Comparison of ENCODE assay signal across 17 cellular contexts in the genomic region with DNA sequence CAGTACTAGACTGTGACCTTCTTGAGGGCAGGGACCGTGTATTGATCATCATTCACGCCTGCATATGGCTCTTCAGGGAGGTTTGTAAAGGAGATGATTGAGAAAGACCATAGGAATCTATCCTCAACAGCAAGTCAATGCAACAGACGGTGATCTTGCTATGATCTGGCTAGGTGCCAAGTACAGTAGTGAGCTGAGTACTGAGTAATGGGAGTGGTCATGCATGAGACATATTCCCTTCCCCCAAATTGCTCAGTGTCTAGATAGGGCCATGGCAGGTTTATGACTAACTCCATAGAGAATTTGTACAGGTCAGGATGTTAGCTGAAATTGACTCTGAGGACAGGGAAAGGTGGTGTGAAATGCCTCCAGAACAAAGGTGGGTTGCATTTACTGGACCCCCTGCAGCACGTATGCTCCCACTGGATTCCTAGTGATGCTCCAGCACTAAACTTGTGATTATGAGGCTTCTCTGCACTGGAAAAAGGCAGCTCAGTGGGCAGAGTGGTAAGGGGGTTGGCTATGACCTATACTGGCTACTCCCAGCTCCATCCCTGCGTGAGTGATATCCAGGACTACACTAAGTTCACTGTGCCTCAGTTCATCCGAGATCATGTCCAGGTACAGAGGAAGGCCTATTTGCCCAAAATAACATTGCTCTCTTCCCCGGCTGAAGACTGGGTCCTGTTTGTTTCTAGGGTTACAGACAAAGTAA. TPM values are rescaled to one million over a fixed set of nuclear protein-coding genes. Genes with fewer than 3 reads are reported as not detected.
DNase-seq lines count a peak whose midpoint lies in the region; ATAC-seq, FAIRE-seq and TF ChIP-seq lines count a peak whose summit lies in the region.
"Had no signal": no experiment of that assay in that cellular context is flagged by ENCODE, and none has a peak within 500 bp of the region (broad histone marks: within the 10 kb centered on the region; RNA-seq: fewer than 3 reads in every experiment).

No MANE protein-coding gene starts in this region.

- no peak overlapping the region for H3K27ac Mint-ChIP-seq in stimulated activated memory B cell treated with anti-CD40 and anti-IgM and Interleukin-4, amounts not matched to agents 10 μg/mL and 1 μg/mL and 100 μg/mL, for 72 hours
- H3K27ac Mint-ChIP-seq: activated naive CD8-positive, alpha-beta T cell treated with anti-CD3 and anti-CD28 coated beads, Interleukin-2, amount 10 ng/mL, durations not matched to agents 7 days and 5 days had no signal

- no peaks in the 10 kb centered on the region for H3K4me1 Mint-ChIP-seq in stimulated activated memory B cell treated with anti-CD40 and anti-IgM and Interleukin-4, amounts not matched to agents 10 μg/mL and 1 μg/mL and 100 μg/mL, for 72 hours
- H3K4me1 Mint-ChIP-seq: activated naive CD8-positive, alpha-beta T cell treated with anti-CD3 and anti-CD28 coated beads, Interleukin-2, amount 10 ng/mL, durations not matched to agents 7 days and 5 days had no signal

- DNase-seq in G401 (ENCODE audit: low spot score), result peak; percentile 55
- peak; percentile 48 for DNase-seq in NCI-H1105 treated with DMSO at 0.1 percent for 48 hours (lab: John Stamatoyannopoulos, UW)
- peak; percentile 27 for DNase-seq in astrocyte of the cerebellum (ENCODE audit: low read depth)
- peak; percentile 93 for DNase-seq in kidney epithelial cell (ENCODE audit: low read depth)
- DNase-seq in GM19239 (ENCODE audit: insufficient read length, low spot score), result no peak
- DNase-seq in T-helper 2 cell, result no peak
- DNase-seq: activated CD4-positive, alpha-beta T cell treated with anti-CD3 and anti-CD28 coated beads, Interleukin-2, amount 50 U/mL, for 4 hours; activated naive CD8-positive, alpha-beta T cell treated with anti-CD3 and anti-CD28 coated beads, Interleukin-2, amount 10 ng/mL, durations not matched to agents 7 days and 5 days; DMS79; stimulated activated CD4-positive, alpha-beta T cell treated with anti-CD3 and anti-CD28 coated beads, Interleukin-2, amount 100 ng/mL, for 48 hours had no signal

- ATAC-seq in HG03521 (IDR thresholded peaks at IDR 0.05; ENCODE audit: unreplicated experiment), result no peak
- no peak for ATAC-seq in stimulated activated memory B cell treated with anti-CD40 and anti-IgM and Interleukin-4, amounts not matched to agents 10 μg/mL and 1 μg/mL and 100 μg/mL, for 72 hours
- ATAC-seq: left lobe of liver had no signal

- H3K27me3 Mint-ChIP-seq in stimulated activated memory B cell treated with anti-CD40 and anti-IgM and Interleukin-4, amounts not matched to agents 10 μg/mL and 1 μg/mL and 100 μg/mL, for 72 hours, result no peaks in the 10 kb centered on the region

- no peak for FAIRE-seq in GM19239 (lab: Jason Lieb, UNC)
- FAIRE-seq: endometrium, H1 had no signal

- TF ChIP-seq CTCF in astrocyte of the cerebellum (IDR thresholded peaks at IDR 0.05; ENCODE audit: low read depth, low read length, missing control alignments), result no peak
- no peak for TF ChIP-seq CTCF in kidney epithelial cell (IDR thresholded peaks at IDR 0.05; ENCODE audit: insufficient read depth, low read length, poor library complexity, severe bottlenecking)

- no peaks in the 10 kb centered on the region for H3K9me3 Mint-ChIP-seq in stimulated activated memory B cell treated with anti-CD40 and anti-IgM and Interleukin-4, amounts not matched to agents 10 μg/mL and 1 μg/mL and 100 μg/mL, for 72 hours
- H3K9me3 Mint-ChIP-seq: activated naive CD8-positive, alpha-beta T cell treated with anti-CD3 and anti-CD28 coated beads, Interleukin-2, amount 10 ng/mL, durations not matched to agents 7 days and 5 days had no signal

- H3K4me3 ChIP-seq in astrocyte of the cerebellum (ENCODE audit: low read depth, low read length) (no peak overlapping the region), kidney epithelial cell (ENCODE audit: low read depth, low read length) (no peak overlapping the region)
- H3K4me3 ChIP-seq: SJCRH30 had no signal

- H3K36me3 Mint-ChIP-seq in stimulated activated memory B cell treated with anti-CD40 and anti-IgM and Interleukin-4, amounts not matched to agents 10 μg/mL and 1 μg/mL and 100 μg/mL, for 72 hours, result no peaks in the 10 kb centered on the region
- H3K36me3 Mint-ChIP-seq: activated naive CD8-positive, alpha-beta T cell treated with anti-CD3 and anti-CD28 coated beads, Interleukin-2, amount 10 ng/mL, durations not matched to agents 7 days and 5 days had no signal

- no peaks in the 10 kb centered on the region for H3K36me3 ChIP-seq in kidney epithelial cell (ENCODE audit: control insufficient read depth, insufficient read depth, low read length)
- H3K36me3 ChIP-seq: neutrophil, SJCRH30 had no signal

- H3K27me3 ChIP-seq in kidney epithelial cell (ENCODE audit: control insufficient read depth, insufficient read depth, low read length), result no peaks in the 10 kb centered on the region
- H3K27me3 ChIP-seq: neutrophil, SJCRH30 had no signal

- in situ Hi-C loops in G401 (cut with HindIII; ENCODE audit: low sequenced_read_pairs) (no loop called here), astrocyte of the cerebellum (cut with HindIII; ENCODE audit: low sequenced_read_pairs) (no loop called here)

- H3K4me3 Mint-ChIP-seq in stimulated activated memory B cell treated with anti-CD40 and anti-IgM and Interleukin-4, amounts not matched to agents 10 μg/mL and 1 μg/mL and 100 μg/mL, for 72 hours, result no peak overlapping the region
- H3K4me3 Mint-ChIP-seq: activated naive CD8-positive, alpha-beta T cell treated with anti-CD3 and anti-CD28 coated beads, Interleukin-2, amount 10 ng/mL, durations not matched to agents 7 days and 5 days had no signal

RNA-seq across cellular contexts. Expression of gene KCNJ6, which starts 37.2 kb away (rescaled TPM):
- not detected in 2 replicates for total RNA-seq in G401 (2014; rRNA removed; shearing (Covaris generic))
- total RNA-seq in kidney epithelial cell, result 0.07 and 0.33 TPM in 2 replicates
- total RNA-seq: activated naive CD8-positive, alpha-beta T cell treated with anti-CD3 and anti-CD28 coated beads, Interleukin-2, amount 10 ng/mL, durations not matched to agents 7 days and 5 days; left lobe of liver; SJCRH30 had no signal

Comparison
In these comparisons a context has a peak if more than half of its experiments do, and no peak if none do; other contexts are left out.
1. DNase-seq: peak in G401 (single experiment), NCI-H1105 treated with DMSO at 0.1 percent for 48 hours (single experiment), astrocyte of the cerebellum (single experiment) and kidney epithelial cell (single experiment); none in GM19239 (single experiment) and T-helper 2 cell (0 of 5).